In genomic region chr2:217482343-217482742, GRCh38 we compare ENCODE assay signal across 15 cellular contexts.
DNase-seq lines count a peak whose midpoint lies in the region; ATAC-seq and TF ChIP-seq lines count a peak whose summit lies in the region.
"Had no signal": no experiment of that assay in that cellular context is flagged by ENCODE, and none has a peak within 500 bp of the region (broad histone marks: within the 10 kb centered on the region; RNA-seq: fewer than 3 reads in every experiment).

No MANE protein-coding gene starts in this region.

- no peak overlapping the region for H3K23ac ChIP-seq in IMR-90 (ENCODE audit: low read depth, low read length)

- no peak for ATAC-seq in IMR-90 (ENCODE audit: low read depth)
- ATAC-seq in HG02759 (IDR thresholded peaks at IDR 0.05; ENCODE audit: unreplicated experiment): no peak
- ATAC-seq: HCT116 had no signal

- no peak overlapping the region for H2BK120ac ChIP-seq in IMR-90 (ENCODE audit: low read depth, low read length)

- POLR2A ChIA-PET in IMR-90 (lab: Charles Lee; ENCODE audit: unreplicated experiment): no interaction called here

- peaks cover 2% of the 10 kb centered on the region for H3K9me3 Mint-ChIP-seq in mesothelial cell of epicardium

- H3K9ac ChIP-seq in IMR-90 (ENCODE audit: low read depth, low read length): no peak overlapping the region
- H3K9ac ChIP-seq: BLaER1 had no signal

- H3K36me3 ChIP-seq in IMR-90 (ENCODE audit: control insufficient read depth, insufficient read depth, low read length) (no peaks in the 10 kb centered on the region), uterus (no peaks in the 10 kb centered on the region), BE2C (no peaks in the 10 kb centered on the region)
- H3K36me3 ChIP-seq: BLaER1 had no signal

- peak overlapping the region; percentile 40 for H3K27ac Mint-ChIP-seq in mesothelial cell of epicardium

- no peak overlapping the region for H3K27ac ChIP-seq in IMR-90 (ENCODE audit: insufficient read depth, low read length)
- H3K27ac ChIP-seq in uterus: peak overlapping the region; percentile 34 to 44
- H3K27ac ChIP-seq: BLaER1, HL-60 had no signal

- H2AK9ac ChIP-seq in IMR-90 (replicated peaks; ENCODE audit: low read depth, low read length, poor library complexity): no peak overlapping the region

- H3K27me3 ChIP-seq in IMR-90 (ENCODE audit: control insufficient read depth, insufficient read depth, low read length) (no peaks in the 10 kb centered on the region), uterus (no peaks in the 10 kb centered on the region), BE2C (no peaks in the 10 kb centered on the region)
- H3K27me3 ChIP-seq: BLaER1 had no signal

- H3K27me3 Mint-ChIP-seq in mesothelial cell of epicardium (ENCODE audit: low read depth): no peaks in the 10 kb centered on the region
- H3K27me3 Mint-ChIP-seq: CD8-positive, alpha-beta memory T cell had no signal

- no peak overlapping the region for H4K8ac ChIP-seq in IMR-90 (ENCODE audit: low read depth in 2 of 2, low read length in 2 of 2)

- no CpG with 5 or more reads among the region's 2 CpGs for WGBS in IMR-90 (ENCODE audit: extremely low coverage in 2 of 2, insufficient read length in 1 of 2), 2 experiments

- no peak overlapping the region for H3K4me3 ChIP-seq in IMR-90 (ENCODE audit: insufficient read depth, low read depth, low read length)
- no peak overlapping the region for H3K4me3 ChIP-seq in uterus
- no peak overlapping the region for H3K4me3 ChIP-seq in BE2C (ENCODE audit: low read depth, low read length)
- H3K4me3 ChIP-seq: BLaER1 had no signal

- no peak overlapping the region for H2AK5ac ChIP-seq in IMR-90 (ENCODE audit: low read depth, low read length)

- DNase-seq in IMR-90: no peak
- DNase-seq in fibroblast of peridontal ligament (ENCODE audit: extremely low read depth): peak; percentile 78
- no peak for DNase-seq in mesothelial cell of epicardium (ENCODE audit: low spot score in 2 of 2, unreplicated experiment in 2 of 2)
- DNase-seq in uterus: no peak
- DNase-seq in BE2C: no peak
- no peak for DNase-seq in hypothalamus (lab: John Stamatoyannopoulos, UW)
- no peak for DNase-seq in EL
- DNase-seq: Caco-2; CD8-positive, alpha-beta memory T cell; DND-41; GF-D8 had no signal

- H3K4me3 Mint-ChIP-seq in mesothelial cell of epicardium: no peak overlapping the region
- H3K4me3 Mint-ChIP-seq: CD8-positive, alpha-beta memory T cell had no signal

- peaks cover 25% of the 10 kb centered on the region for H3K4me1 Mint-ChIP-seq in mesothelial cell of epicardium
- H3K4me1 Mint-ChIP-seq: CD8-positive, alpha-beta memory T cell had no signal

- H4K5ac ChIP-seq in IMR-90 (ENCODE audit: low read depth, low read length): peak overlapping the region; percentile 31; the same call in 1 of the 2 replicates

- no peaks in the 10 kb centered on the region for H3K9me1 ChIP-seq in IMR-90 (ENCODE audit: insufficient read depth, low read length)

- no peak for TF ChIP-seq RAD21 in IMR-90 (IDR thresholded peaks at IDR 0.05; ENCODE audit: low read length)

- H4K20me1 ChIP-seq in IMR-90 (ENCODE audit: insufficient read depth, low read length): no peaks in the 10 kb centered on the region
- H4K20me1 ChIP-seq: BLaER1 had no signal

- H2BK5ac ChIP-seq in IMR-90 (ENCODE audit: low read depth, low read length, poor library complexity, severe bottlenecking): no peak overlapping the region

- intact Hi-C loops in IMR-90 (cut with micrococcal nuclease) (no loop called here), uterus (cut with DNase I; ENCODE audit: low total_unique reads) (no loop called here)

- TF ChIP-seq CTCF in IMR-90 (conservative IDR thresholded peaks at IDR 0.05; ENCODE audit: low read depth, low read length) (no peak), mesothelial cell of epicardium (IDR thresholded peaks at IDR 0.05; ENCODE audit: unreplicated experiment) (no peak), uterus (IDR thresholded peaks at IDR 0.05) (no peak), BE2C (IDR thresholded peaks at IDR 0.05; ENCODE audit: low read depth, low read length) (no peak)

- H3K9me3 ChIP-seq in IMR-90 (ENCODE audit: control insufficient read depth, insufficient read depth, low read length) (no peaks in the 10 kb centered on the region), uterus (no peaks in the 10 kb centered on the region), BE2C (no peaks in the 10 kb centered on the region)
- H3K9me3 ChIP-seq: BLaER1, Caco-2 had no signal

- no peak overlapping the region for H3K56ac ChIP-seq in IMR-90 (ENCODE audit: extremely low read depth, insufficient read depth, low read length)

- H3K4me2 ChIP-seq in IMR-90 (ENCODE audit: low read depth, low read length): no peak overlapping the region
- H3K4me2 ChIP-seq: BLaER1 had no signal

- CTCF ChIA-PET in IMR-90 (lab: Yijun Ruan, JAX): no interaction called here

- in situ Hi-C loops in IMR-90 (cut with MboI; ENCODE audit: low sequenced_read_pairs): no loop called here

- no TSS peak for BruUV-seq in IMR-90 (replicated peaks; lab: Mats Ljungman, UMichigan)

- H2BK15ac ChIP-seq in IMR-90 (ENCODE audit: low read depth, low read length): no peak overlapping the region

- no peaks in the 10 kb centered on the region for H3K79me1 ChIP-seq in IMR-90 (ENCODE audit: low read depth in 1 of 2, low read length in 2 of 2)

- no peak overlapping the region for H3K18ac ChIP-seq in IMR-90 (ENCODE audit: low read depth, low read length)

- H3K14ac ChIP-seq in IMR-90 (replicated peaks; ENCODE audit: low read depth, low read length): no peak overlapping the region

- no peak overlapping the region for H3K4ac ChIP-seq in IMR-90 (ENCODE audit: low read depth, low read length)

- dilution Hi-C loops in IMR-90 (cut with HindIII; ENCODE audit: low sequenced_read_pairs, unreplicated experiment): no loop called here

- TF ChIP-seq POLR2A in IMR-90 (IDR thresholded peaks at IDR 0.05; ENCODE audit: low read depth, low read length) (no peak), uterus (IDR thresholded peaks at IDR 0.05) (no peak)

- no peaks in the 10 kb centered on the region for H3K4me1 ChIP-seq in IMR-90 (ENCODE audit: control insufficient read depth, insufficient read depth, low read length)
- no peaks in the 10 kb centered on the region for H3K4me1 ChIP-seq in uterus
- no peaks in the 10 kb centered on the region; the same call in none of the 2 replicates for H3K4me1 ChIP-seq in BE2C
- H3K4me1 ChIP-seq: BLaER1, Caco-2 had no signal

- no peaks in the 10 kb centered on the region for H3K36me3 Mint-ChIP-seq in mesothelial cell of epicardium
- H3K36me3 Mint-ChIP-seq: CD8-positive, alpha-beta memory T cell had no signal

- no peak overlapping the region for H2AFZ ChIP-seq in IMR-90 (replicated peaks; ENCODE audit: low read length, poor library complexity)

- no peak overlapping the region for H4K91ac ChIP-seq in IMR-90 (ENCODE audit: insufficient read depth, low read depth, low read length)

- no peak overlapping the region for H2BK20ac ChIP-seq in IMR-90 (ENCODE audit: low read depth, low read length)

TF ChIP-seq in IMR-90, 13 proteins besides CTCF, POLR2A, EP300 and RAD21:
- TF ChIP-seq SMC3 (IDR thresholded peaks at IDR 0.05; ENCODE audit: low read depth, low read length): no peak
- TF ChIP-seq BHLHE40 (IDR thresholded peaks at IDR 0.05; ENCODE audit: low read depth, low read length): no peak
- no peak for TF ChIP-seq NFE2L2 (IDR thresholded peaks at IDR 0.05; ENCODE audit: low read depth, low read length)
- TF ChIP-seq MAFK (IDR thresholded peaks at IDR 0.05; ENCODE audit: low read depth, low read length): no peak
- no peak for TF ChIP-seq FOS (IDR thresholded peaks at IDR 0.05; ENCODE audit: low read depth, low read length)
- no peak for TF ChIP-seq ELK1 (IDR thresholded peaks at IDR 0.05; ENCODE audit: borderline replicate concordance, low read depth, low read length)
- no peak for TF ChIP-seq CHD1 (IDR thresholded peaks at IDR 0.05; ENCODE audit: low read depth, low read length)
